In genomic region chr1:218575856-218576255, GRCh38 we compare ENCODE assay signal across 28 cellular contexts.
"Had no signal": no experiment of that assay in that cellular context is flagged by ENCODE, and none has a peak within 500 bp of the region (broad histone marks: within the 10 kb centered on the region; RNA-seq: fewer than 3 reads in every experiment).

No MANE protein-coding gene starts in this region.

- H3K36me3 ChIP-seq: colonic mucosa, esophagus squamous epithelium, gastroesophageal sphincter, heart left ventricle, left lung, lower lobe of right lung had no signal

- H3K4me3 ChIP-seq: colonic mucosa, esophagus squamous epithelium, gastroesophageal sphincter, heart left ventricle, hepatocyte, left lung, lower lobe of right lung had no signal

- H3K4me1 Mint-ChIP-seq: endodermal cell; memory B cell; naive thymus-derived CD4-positive, alpha-beta T cell had no signal

- DNase-seq: colonic mucosa; cortex of kidney; effector CD8-positive, alpha-beta T cell; effector memory CD8-positive, alpha-beta T cell; endodermal cell; erythroblast; esophagus squamous epithelium; foreskin fibroblast; heart left ventricle; hypothalamus; kidney; kidney glomerular epithelial cell; left cardiac atrium; left lung; left ventricle myocardium superior; lower lobe of right lung; mesendoderm; midbrain; naive thymus-derived CD4-positive, alpha-beta T cell had no signal

- H3K27me3 ChIP-seq: colonic mucosa, esophagus squamous epithelium, gastroesophageal sphincter, heart left ventricle, hepatocyte, left lung had no signal

- H3K79me2 ChIP-seq: hepatocyte had no signal

- H3K4me2 ChIP-seq: hepatocyte had no signal

- H3K27me3 Mint-ChIP-seq: dendritic cell treated with granulocyte-macrophage colony-stimulating factor and Interleukin-4, amounts not matched to agents 40 ng/mL and 50 ng/mL, for 4 days; effector memory CD8-positive, alpha-beta T cell; naive thymus-derived CD4-positive, alpha-beta T cell had no signal

- H3K27ac ChIP-seq: colonic mucosa, epithelial cell of prostate, esophagus squamous epithelium, gastroesophageal sphincter, heart left ventricle, hepatocyte, left lung, lower lobe of right lung had no signal

- ATAC-seq: effector memory CD8-positive, alpha-beta T cell; esophagus mucosa; gastroesophageal sphincter; heart left ventricle; left cardiac atrium; left lung; left ventricle myocardium superior; lower lobe of right lung; naive thymus-derived CD4-positive, alpha-beta T cell had no signal

- H3K4me1 ChIP-seq: colonic mucosa, esophagus squamous epithelium, gastroesophageal sphincter, heart left ventricle, left lung, lower lobe of right lung had no signal

- H3K9me3 Mint-ChIP-seq: dendritic cell treated with granulocyte-macrophage colony-stimulating factor and Interleukin-4, amounts not matched to agents 40 ng/mL and 50 ng/mL, for 4 days; endodermal cell had no signal

- FAIRE-seq: endometrium, frontal cortex, islet of Langerhans, kidney had no signal

- H3K4me3 Mint-ChIP-seq: dendritic cell treated with granulocyte-macrophage colony-stimulating factor and Interleukin-4, amounts not matched to agents 40 ng/mL and 50 ng/mL, for 4 days; effector memory CD8-positive, alpha-beta T cell; endodermal cell; memory B cell; naive thymus-derived CD4-positive, alpha-beta T cell had no signal

- H3K9me3 ChIP-seq: colonic mucosa, esophagus squamous epithelium, gastroesophageal sphincter, left lung, lower lobe of right lung had no signal

- H3K27ac Mint-ChIP-seq: dendritic cell treated with granulocyte-macrophage colony-stimulating factor and Interleukin-4, amounts not matched to agents 40 ng/mL and 50 ng/mL, for 4 days; effector memory CD8-positive, alpha-beta T cell; endodermal cell; memory B cell; naive thymus-derived CD4-positive, alpha-beta T cell had no signal

- H2AFZ ChIP-seq: hepatocyte had no signal

- H3K36me3 Mint-ChIP-seq: memory B cell; naive thymus-derived CD4-positive, alpha-beta T cell had no signal
